1 cellular context compared by ENCODE assay signal in the genomic region with DNA sequence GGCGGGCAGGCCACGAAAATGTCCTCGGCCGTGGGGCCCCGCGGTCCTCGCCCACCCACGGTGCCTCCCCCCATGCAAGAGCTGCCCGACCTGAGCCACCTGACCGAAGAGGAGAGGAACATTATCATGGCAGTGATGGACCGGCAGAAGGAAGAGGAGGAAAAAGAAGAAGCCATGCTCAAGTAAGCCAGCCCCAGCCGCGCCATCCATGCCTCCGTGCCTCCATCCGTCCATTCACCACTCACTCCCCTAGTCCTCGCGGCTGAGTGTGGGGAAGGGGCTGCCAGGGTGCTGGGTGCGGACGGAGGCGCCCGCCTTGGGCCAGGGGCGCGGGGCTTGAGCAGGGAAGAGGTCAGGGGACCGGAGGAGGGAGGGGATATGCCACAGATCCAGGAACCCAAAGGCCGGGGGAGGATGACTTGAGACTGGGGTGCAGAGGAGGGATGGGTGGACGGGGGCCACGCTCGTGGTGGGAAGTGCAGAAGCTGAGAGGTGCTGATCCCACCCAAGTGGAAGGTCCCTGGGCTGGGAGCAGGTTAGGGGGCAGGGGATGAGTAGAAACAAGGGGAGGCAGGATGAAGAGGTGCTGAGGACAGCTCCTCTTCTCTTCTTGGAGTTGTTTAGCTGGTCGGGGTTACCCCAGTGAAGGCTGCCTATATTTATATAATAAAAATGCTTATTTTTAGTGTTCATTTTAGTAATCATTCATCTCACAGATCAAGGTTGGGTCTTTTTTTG.
TF ChIP-seq lines count a peak whose summit lies in the region.

No MANE protein-coding gene starts in this region.

TF ChIP-seq in HepG2, 621 proteins besides CTCF, POLR2A, EP300 and RAD21:
- TF ChIP-seq ZFP90 (CRISPR knock-in tag; IDR thresholded peaks at IDR 0.05; ENCODE audit: borderline replicate concordance) (no peak), RXRB (CRISPR knock-in tag; IDR thresholded peaks at IDR 0.05; ENCODE audit: borderline replicate concordance) (no peak), KAT2B (IDR thresholded peaks at IDR 0.05; ENCODE audit: borderline replicate concordance, low read depth, low read length) (no peak), ZBTB1 (CRISPR knock-in tag; IDR thresholded peaks at IDR 0.05; ENCODE audit: borderline replicate concordance) (no peak), SMARCE1 (IDR thresholded peaks at IDR 0.05; ENCODE audit: borderline replicate concordance) (no peak), ZNF431 (CRISPR knock-in tag; IDR thresholded peaks at IDR 0.05; ENCODE audit: borderline replicate concordance, low read depth) (no peak), ZNF605 (CRISPR knock-in tag; IDR thresholded peaks at IDR 0.05) (no peak), TAF1 (CRISPR knock-in tag; IDR thresholded peaks at IDR 0.05) (no peak), PHF8 (CRISPR knock-in tag; IDR thresholded peaks at IDR 0.05) (no peak), PLRG1 (conservative IDR thresholded peaks at IDR 0.05) (no peak)
- TF ChIP-seq, protein P1, sequence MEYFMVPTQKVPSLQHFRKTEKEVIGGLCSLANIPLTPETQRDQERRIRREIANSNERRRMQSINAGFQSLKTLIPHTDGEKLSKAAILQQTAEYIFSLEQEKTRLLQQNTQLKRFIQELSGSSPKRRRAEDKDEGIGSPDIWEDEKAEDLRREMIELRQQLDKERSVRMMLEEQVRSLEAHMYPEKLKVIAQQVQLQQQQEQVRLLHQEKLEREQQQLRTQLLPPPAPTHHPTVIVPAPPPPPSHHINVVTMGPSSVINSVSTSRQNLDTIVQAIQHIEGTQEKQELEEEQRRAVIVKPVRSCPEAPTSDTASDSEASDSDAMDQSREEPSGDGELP (IDR thresholded peaks at IDR 0.05; ENCODE audit: borderline replicate concordance, low read depth): no peak
- TF ChIP-seq, protein P2, sequence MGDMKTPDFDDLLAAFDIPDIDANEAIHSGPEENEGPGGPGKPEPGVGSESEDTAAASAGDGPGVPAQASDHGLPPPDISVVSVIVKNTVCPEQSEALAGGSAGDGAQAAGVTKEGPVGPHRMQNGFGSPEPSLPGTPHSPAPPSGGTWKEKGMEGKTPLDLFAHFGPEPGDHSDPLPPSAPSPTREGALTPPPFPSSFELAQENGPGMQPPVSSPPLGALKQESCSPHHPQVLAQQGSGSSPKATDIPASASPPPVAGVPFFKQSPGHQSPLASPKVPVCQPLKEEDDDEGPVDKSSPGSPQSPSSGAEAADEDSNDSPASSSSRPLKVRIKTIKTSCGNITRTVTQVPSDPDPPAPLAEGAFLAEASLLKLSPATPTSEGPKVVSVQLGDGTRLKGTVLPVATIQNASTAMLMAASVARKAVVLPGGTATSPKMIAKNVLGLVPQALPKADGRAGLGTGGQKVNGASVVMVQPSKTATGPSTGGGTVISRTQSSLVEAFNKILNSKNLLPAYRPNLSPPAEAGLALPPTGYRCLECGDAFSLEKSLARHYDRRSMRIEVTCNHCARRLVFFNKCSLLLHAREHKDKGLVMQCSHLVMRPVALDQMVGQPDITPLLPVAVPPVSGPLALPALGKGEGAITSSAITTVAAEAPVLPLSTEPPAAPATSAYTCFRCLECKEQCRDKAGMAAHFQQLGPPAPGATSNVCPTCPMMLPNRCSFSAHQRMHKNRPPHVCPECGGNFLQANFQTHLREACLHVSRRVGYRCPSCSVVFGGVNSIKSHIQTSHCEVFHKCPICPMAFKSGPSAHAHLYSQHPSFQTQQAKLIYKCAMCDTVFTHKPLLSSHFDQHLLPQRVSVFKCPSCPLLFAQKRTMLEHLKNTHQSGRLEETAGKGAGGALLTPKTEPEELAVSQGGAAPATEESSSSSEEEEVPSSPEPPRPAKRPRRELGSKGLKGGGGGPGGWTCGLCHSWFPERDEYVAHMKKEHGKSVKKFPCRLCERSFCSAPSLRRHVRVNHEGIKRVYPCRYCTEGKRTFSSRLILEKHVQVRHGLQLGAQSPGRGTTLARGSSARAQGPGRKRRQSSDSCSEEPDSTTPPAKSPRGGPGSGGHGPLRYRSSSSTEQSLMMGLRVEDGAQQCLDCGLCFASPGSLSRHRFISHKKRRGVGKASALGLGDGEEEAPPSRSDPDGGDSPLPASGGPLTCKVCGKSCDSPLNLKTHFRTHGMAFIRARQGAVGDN (CRISPR knock-in tag; IDR thresholded peaks at IDR 0.05): no peak; the same call in 1 of the 2 replicates
